ENCODE assay signal across 16 cellular contexts in the genomic region with DNA sequence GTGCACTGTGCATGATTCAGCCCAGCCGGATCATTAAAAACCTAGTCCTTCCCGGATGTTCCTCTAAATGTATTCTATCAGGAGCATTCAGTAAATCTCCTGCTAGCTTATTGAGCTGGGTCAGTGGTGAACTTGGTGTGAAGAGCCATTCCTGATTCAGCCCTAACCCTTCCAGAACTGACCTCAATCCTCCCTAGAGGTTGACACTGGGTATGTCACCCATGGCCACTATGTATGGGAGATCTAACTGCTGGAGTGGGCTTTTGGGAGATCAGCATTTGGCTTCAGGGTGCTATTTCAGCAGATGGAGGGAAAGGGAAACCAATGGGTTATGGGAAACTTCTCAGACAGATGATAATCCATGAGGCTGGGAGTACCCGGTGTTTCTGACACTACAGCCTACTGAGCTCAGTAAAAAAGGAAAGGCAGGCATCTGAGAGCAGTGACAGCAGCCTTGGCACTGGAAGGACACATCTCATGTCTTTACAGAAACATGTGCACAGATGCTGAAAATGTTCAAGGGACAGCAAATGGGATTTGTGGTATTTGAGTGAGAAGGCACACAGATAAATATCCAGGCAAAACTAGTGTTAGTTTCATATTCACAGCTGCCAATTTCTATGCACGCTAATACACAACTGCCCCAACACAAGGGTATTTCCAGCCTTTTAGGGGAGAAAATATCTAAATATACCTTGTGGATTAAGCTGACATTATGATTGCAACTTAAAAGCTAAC.
DNase-seq lines count a peak whose midpoint lies in the region; ATAC-seq, FAIRE-seq and TF ChIP-seq lines count a peak whose summit lies in the region.
"Had no signal": no experiment of that assay in that cellular context is flagged by ENCODE, and none has a peak within 500 bp of the region (broad histone marks: within the 10 kb centered on the region; RNA-seq: fewer than 3 reads in every experiment).

No MANE protein-coding gene starts in this region.

- TF ChIP-seq CTCF in GM12878 (IDR thresholded peaks at IDR 0.05 in 2 of 3, conservative IDR thresholded peaks at IDR 0.05 in 1 of 3; ENCODE audit: control insufficient read depth in 2 of 3, extremely low read depth in 1 of 3, insufficient read depth in 1 of 3, low read depth in 3 of 3, low read length in 3 of 3): peak in 1 of 3 experiments; percentile 28; a peak in 1 of 6 replicates
- TF ChIP-seq CTCF in WERI-Rb-1 (IDR thresholded peaks at IDR 0.05; ENCODE audit: low read depth, low read length): no peak
- no peak for TF ChIP-seq CTCF in thyroid gland (IDR thresholded peaks at IDR 0.05)

- H3K9me3 ChIP-seq in GM12878 (replicated peaks; ENCODE audit: control insufficient read depth, insufficient read depth, low read length): peaks cover 5% of the 10 kb centered on the region; the same call in 2 of the 3 replicates
- peaks cover 3% of the 10 kb centered on the region for H3K9me3 ChIP-seq in WERI-Rb-1 (ENCODE audit: severe bottlenecking)
- no peaks in the 10 kb centered on the region for H3K9me3 ChIP-seq in thyroid gland

- POLR2A ChIA-PET in GM12878 (lab: Charles Lee): interaction anchor here (0.7 to 1.6 kb wide), 5 partner anchors 9 to 258 kb away, joined by 3 to 5 read pairs (median 4); a partner anchor contains a TSS

- no peak for FAIRE-seq in GM12878 (lab: Jason Lieb, UNC)
- FAIRE-seq: D721Med had no signal

- H3K4me3 ChIP-seq in ACC112 (ENCODE audit: low read depth, low read length): no peak overlapping the region
- no peak overlapping the region for H3K4me3 ChIP-seq in GM12878
- H3K4me3 ChIP-seq in WERI-Rb-1 (ENCODE audit: low read depth, low read length): no peak overlapping the region
- H3K4me3 ChIP-seq in thyroid gland (replicated peaks in 1 of 3): no peak overlapping the region
- H3K4me3 ChIP-seq: cardiac muscle cell, stomach had no signal

- CTCF ChIA-PET in GM12878 (lab: Yijun Ruan, JAX): interaction anchor here (1.1 to 2.4 kb wide), 4 partner anchors 10 to 80 kb away, joined by 4 to 7 read pairs (median 5); no protein-coding TSS in a partner anchor

- peak; percentile 57 for DNase-seq in GM12878 (ENCODE audit: low read depth, low spot score)
- no peak for DNase-seq in WERI-Rb-1
- no peak for DNase-seq in thyroid gland
- no peak for DNase-seq in posterior vena cava (ENCODE audit: low spot score)
- DNase-seq: effector memory CD8-positive, alpha-beta T cell; foreskin melanocyte; NCI-H1694; NCI-H510A; stomach had no signal

- H3K27ac ChIP-seq in ACC112 (ENCODE audit: low read depth, low read length) (no peak overlapping the region), GM12878 (ENCODE audit: control insufficient read depth, insufficient read depth) (no peak overlapping the region), WERI-Rb-1 (no peak overlapping the region), thyroid gland (no peak overlapping the region)
- H3K27ac ChIP-seq: cardiac muscle cell, stomach, VCaP had no signal

- H2AFZ ChIP-seq in ACC112 (ENCODE audit: low read length, unreplicated experiment) (peak overlapping the region; percentile 3), GM12878 (ENCODE audit: control insufficient read depth, low read depth, low read length) (no peak overlapping the region)

- in situ Hi-C loops in GM12878 (cut with MboI): no loop called here

- WGBS in GM12878 (ENCODE audit: insufficient coverage, insufficient replicate concordance, low lambda C conversion rate, missing lambda C conversion rate): 67% methylated on average over 4 of the region's 4 CpGs
- WGBS in thyroid gland, 2 donors: 95 to 97% methylated on average over 4 of the region's 4 CpGs

- RAD21 ChIA-PET in GM12878 (lab: Charles Lee; ENCODE audit: unreplicated experiment): interaction anchor here (0.7 to 2.1 kb wide), 12 partner anchors 9 to 214 kb away, joined by 3 to 9 read pairs (median 4); no protein-coding TSS in a partner anchor

- H3K27me3 ChIP-seq in ACC112 (ENCODE audit: insufficient read depth, low read length): no peaks in the 10 kb centered on the region
- peaks cover 0 to 2% of the 10 kb centered on the region in 2 experiments; a peak in 1 of 4 replicates for H3K27me3 ChIP-seq in GM12878 (replicated peaks in 1 of 2; ENCODE audit: control insufficient read depth in 2 of 2, insufficient read depth in 2 of 2, low read length in 1 of 2)
- H3K27me3 ChIP-seq in WERI-Rb-1 (ENCODE audit: insufficient read depth, low read depth, severe bottlenecking): no peaks in the 10 kb centered on the region
- no peaks in the 10 kb centered on the region for H3K27me3 ChIP-seq in thyroid gland
- H3K27me3 ChIP-seq: cardiac muscle cell, stomach had no signal

- intact Hi-C loops in GM12878 (cut with micrococcal nuclease; ENCODE audit: unreplicated experiment) (no loop called here), thyroid gland (cut with DNase I) (no loop called here), posterior vena cava (cut with DNase I) (no loop called here)

- BruUV-seq in GM12878 (replicated peaks; lab: Mats Ljungman, UMichigan): no TSS peak

- H3K36me3 ChIP-seq in ACC112 (ENCODE audit: insufficient read depth, low read length): peaks cover 3% of the 10 kb centered on the region; the same call in 1 of the 2 replicates
- H3K36me3 ChIP-seq in GM12878 (ENCODE audit: control insufficient read depth in 2 of 2, insufficient read depth in 2 of 2, low read length in 1 of 2): no peaks in the 10 kb centered on the region
- no peaks in the 10 kb centered on the region for H3K36me3 ChIP-seq in WERI-Rb-1
- H3K36me3 ChIP-seq in thyroid gland: no peaks in the 10 kb centered on the region
- H3K36me3 ChIP-seq: cardiac muscle cell, stomach had no signal

- SMC1A ChIA-PET in GM12878 (lab: Charles Lee; ENCODE audit: uncharacterized antibody, unreplicated experiment): interaction anchor here (0.6 to 2.4 kb wide), 21 partner anchors 8 to 269 kb away, joined by 3 to 15 read pairs (median 3); no protein-coding TSS in a partner anchor

- TF ChIP-seq EP300 in GM12878 (IDR thresholded peaks at IDR 0.05; ENCODE audit: borderline replicate concordance in 1 of 2, control insufficient read depth in 1 of 2, low read depth in 2 of 2, low read length in 2 of 2): peak; percentile 90

- no peak overlapping the region for H3K9ac ChIP-seq in GM12878 (ENCODE audit: control insufficient read depth, insufficient read depth, low read length)

- no peak for TF ChIP-seq POLR2A in GM12878 (IDR thresholded peaks at IDR 0.05; ENCODE audit: low read depth, low read length)
- no peak for TF ChIP-seq POLR2A in thyroid gland (IDR thresholded peaks at IDR 0.05)

- H3K79me2 ChIP-seq in ACC112 (ENCODE audit: control insufficient read depth, insufficient read depth, low read length, unreplicated experiment): no peaks in the 10 kb centered on the region
- H3K79me2 ChIP-seq in GM12878 (ENCODE audit: control insufficient read depth, insufficient read depth, low read length): no peaks in the 10 kb centered on the region

- ATAC-seq in GM18870 (IDR thresholded peaks at IDR 0.05; ENCODE audit: unreplicated experiment) (peak; percentile 69), HG02885 (IDR thresholded peaks at IDR 0.05; ENCODE audit: poor library complexity, unreplicated experiment) (peak; percentile 56), GM12878 (peak; percentile 84), HG03039 (IDR thresholded peaks at IDR 0.05; ENCODE audit: unreplicated experiment) (no peak)
- ATAC-seq: effector memory CD8-positive, alpha-beta T cell had no signal

- no peak for TF ChIP-seq RAD21 in GM12878 (IDR thresholded peaks at IDR 0.05; ENCODE audit: insufficient read depth, low read depth, low read length)

- peaks cover 30% of the 10 kb centered on the region for H3K4me1 ChIP-seq in ACC112 (ENCODE audit: control insufficient read depth, insufficient read depth, low read length, unreplicated experiment)
- H3K4me1 ChIP-seq in GM12878 (ENCODE audit: control insufficient read depth, insufficient read depth, low read length): peaks cover 5% of the 10 kb centered on the region
- H3K4me1 ChIP-seq in thyroid gland: no peaks in the 10 kb centered on the region
- H3K4me1 ChIP-seq: stomach had no signal

- H4K20me1 ChIP-seq in GM12878 (ENCODE audit: control insufficient read depth, insufficient read depth): no peaks in the 10 kb centered on the region

- no peak overlapping the region for H3K4me2 ChIP-seq in GM12878 (ENCODE audit: control insufficient read depth, insufficient read depth)

TF ChIP-seq in GM12878, 131 proteins besides CTCF, POLR2A, EP300 and RAD21 (continues in another document):
- TF ChIP-seq TARDBP (IDR thresholded peaks at IDR 0.05; ENCODE audit: borderline replicate concordance): no peak
- no peak for TF ChIP-seq ZNF274 (IDR thresholded peaks at IDR 0.05; ENCODE audit: insufficient read depth, insufficient read length)
- no peak for TF ChIP-seq NFXL1 (IDR thresholded peaks at IDR 0.05; ENCODE audit: borderline replicate concordance)
- TF ChIP-seq NFIC (IDR thresholded peaks at IDR 0.05; ENCODE audit: low read depth, low read length): peak; percentile 76; the same call in 1 of the 2 replicates
- no peak for TF ChIP-seq SUPT20H (IDR thresholded peaks at IDR 0.05; ENCODE audit: borderline replicate concordance, control insufficient read depth, low read depth, low read length)
- TF ChIP-seq CBFB (IDR thresholded peaks at IDR 0.05; ENCODE audit: low read depth): 0 out of 2 replicates have a peak, but pooled peaks have one; percentile 18
- TF ChIP-seq SREBF1 (IDR thresholded peaks at IDR 0.05; ENCODE audit: low read length): no peak
- no peak for TF ChIP-seq ZZZ3 (IDR thresholded peaks at IDR 0.05; ENCODE audit: control insufficient read depth, insufficient read length, low read depth)
- TF ChIP-seq JUND (IDR thresholded peaks at IDR 0.05; ENCODE audit: low read depth, low read length): no peak
- TF ChIP-seq ZNF207 (IDR thresholded peaks at IDR 0.05; ENCODE audit: borderline replicate concordance): no peak
- TF ChIP-seq YY1 (IDR thresholded peaks at IDR 0.05; ENCODE audit: low read depth, low read length): no peak
- TF ChIP-seq, protein P1, sequence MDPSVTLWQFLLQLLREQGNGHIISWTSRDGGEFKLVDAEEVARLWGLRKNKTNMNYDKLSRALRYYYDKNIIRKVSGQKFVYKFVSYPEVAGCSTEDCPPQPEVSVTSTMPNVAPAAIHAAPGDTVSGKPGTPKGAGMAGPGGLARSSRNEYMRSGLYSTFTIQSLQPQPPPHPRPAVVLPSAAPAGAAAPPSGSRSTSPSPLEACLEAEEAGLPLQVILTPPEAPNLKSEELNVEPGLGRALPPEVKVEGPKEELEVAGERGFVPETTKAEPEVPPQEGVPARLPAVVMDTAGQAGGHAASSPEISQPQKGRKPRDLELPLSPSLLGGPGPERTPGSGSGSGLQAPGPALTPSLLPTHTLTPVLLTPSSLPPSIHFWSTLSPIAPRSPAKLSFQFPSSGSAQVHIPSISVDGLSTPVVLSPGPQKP (IDR thresholded peaks at IDR 0.05; ENCODE audit: low read depth, low read length): no peak
